1 cellular context compared by ENCODE assay signal in genomic region chr10:121879476-121879875, GRCh38.
TF ChIP-seq lines count a peak whose summit lies in the region.

No MANE protein-coding gene starts in this region.

TF ChIP-seq in WTC11, 78 proteins besides CTCF, POLR2A, EP300 and RAD21 (continued from another document):
- TF ChIP-seq, protein P1, sequence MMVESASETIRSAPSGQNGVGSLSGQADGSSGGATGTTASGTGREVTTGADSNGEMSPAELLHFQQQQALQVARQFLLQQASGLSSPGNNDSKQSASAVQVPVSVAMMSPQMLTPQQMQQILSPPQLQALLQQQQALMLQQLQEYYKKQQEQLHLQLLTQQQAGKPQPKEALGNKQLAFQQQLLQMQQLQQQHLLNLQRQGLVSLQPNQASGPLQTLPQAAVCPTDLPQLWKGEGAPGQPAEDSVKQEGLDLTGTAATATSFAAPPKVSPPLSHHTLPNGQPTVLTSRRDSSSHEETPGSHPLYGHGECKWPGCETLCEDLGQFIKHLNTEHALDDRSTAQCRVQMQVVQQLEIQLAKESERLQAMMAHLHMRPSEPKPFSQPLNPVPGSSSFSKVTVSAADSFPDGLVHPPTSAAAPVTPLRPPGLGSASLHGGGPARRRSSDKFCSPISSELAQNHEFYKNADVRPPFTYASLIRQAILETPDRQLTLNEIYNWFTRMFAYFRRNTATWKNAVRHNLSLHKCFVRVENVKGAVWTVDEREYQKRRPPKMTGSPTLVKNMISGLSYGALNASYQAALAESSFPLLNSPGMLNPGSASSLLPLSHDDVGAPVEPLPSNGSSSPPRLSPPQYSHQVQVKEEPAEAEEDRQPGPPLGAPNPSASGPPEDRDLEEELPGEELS (CRISPR knock-in tag; IDR thresholded peaks at IDR 0.05): no peak
- TF ChIP-seq PRRX2 (CRISPR knock-in tag; IDR thresholded peaks at IDR 0.05) (no peak), ZNF317 (CRISPR knock-in tag; IDR thresholded peaks at IDR 0.05; ENCODE audit: borderline replicate concordance, low read depth) (no peak)
TF ChIP-seq in WTC11: peak in this region for 0.
